7 cellular contexts compared by ENCODE assay signal in genomic region chr19:17144771-17145170, GRCh38.
DNase-seq lines count a peak whose midpoint lies in the region; ATAC-seq and TF ChIP-seq lines count a peak whose summit lies in the region.
"Not testable (repeated sequence)": the region's sequence is repeated elsewhere in the genome, so short reads cannot be mapped to it uniquely, and the experiment has no call there.

No MANE protein-coding gene starts in this region.

- H3K4me3 Mint-ChIP-seq in nephron progenitor cell, result not testable (repeated sequence)

- H3K27me3 Mint-ChIP-seq in nephron progenitor cell (ENCODE audit: low read depth, poor library complexity), result not testable (repeated sequence)

- not testable (repeated sequence) for H3K27me3 ChIP-seq in suprapubic skin

- intact Hi-C loops in left ventricle myocardium superior (cut with micrococcal nuclease), result not testable (repeated sequence)

- not testable (repeated sequence) for H3K4me1 Mint-ChIP-seq in nephron progenitor cell

- not testable (repeated sequence) for TF ChIP-seq POLR2A in suprapubic skin (IDR thresholded peaks at IDR 0.05)

- TF ChIP-seq CTCF in astrocyte of the cerebellum (IDR thresholded peaks at IDR 0.05; ENCODE audit: low read depth, low read length, missing control alignments); fibroblast of mammary gland (conservative IDR thresholded peaks at IDR 0.05; ENCODE audit: control insufficient read depth, insufficient read depth, low read depth, low read length); nephron progenitor cell (IDR thresholded peaks at IDR 0.05); suprapubic skin (IDR thresholded peaks at IDR 0.05): not testable (repeated sequence)

- peaks cover 20% of the 10 kb centered on the region for H3K36me3 Mint-ChIP-seq in nephron progenitor cell (ENCODE audit: low read depth)

- in situ Hi-C loops in astrocyte of the cerebellum (cut with HindIII; ENCODE audit: low sequenced_read_pairs), result not testable (repeated sequence)

- H3K9me3 ChIP-seq in suprapubic skin, result not testable (repeated sequence)

- peaks cover 31% of the 10 kb centered on the region for H3K36me3 ChIP-seq in suprapubic skin

- H3K27ac ChIP-seq in suprapubic skin, result peak overlapping the region; percentile 14

- H3K4me3 ChIP-seq in astrocyte of the cerebellum (ENCODE audit: low read depth, low read length); fibroblast of mammary gland (ENCODE audit: control insufficient read depth, low read depth, low read length); suprapubic skin: not testable (repeated sequence)

- peak; percentile 37 for ATAC-seq in left ventricle myocardium superior

- DNase-seq in EH (ENCODE audit: low read depth), result peak; percentile 37
- peak; percentile 33 for DNase-seq in NCI-H446 treated with DMSO at 0.1 percent for 48 hours (lab: John Stamatoyannopoulos, UW)
- DNase-seq in astrocyte of the cerebellum (ENCODE audit: low read depth), result peak; percentile 35
- DNase-seq in fibroblast of mammary gland (ENCODE audit: low read depth), result peak; percentile 87
- not testable (repeated sequence) for DNase-seq in left ventricle myocardium superior; nephron progenitor cell; suprapubic skin (ENCODE audit: low spot score in 2 of 2)

- H3K4me1 ChIP-seq in suprapubic skin, result not testable (repeated sequence)

- WGBS in suprapubic skin, result 69% methylated on average over 13 of the region's 13 CpGs

- not testable (repeated sequence) for H3K9me3 Mint-ChIP-seq in nephron progenitor cell

- peak overlapping the region; percentile 83 for H3K27ac Mint-ChIP-seq in nephron progenitor cell

- not testable (repeated sequence) for TF ChIP-seq EP300 in suprapubic skin (IDR thresholded peaks at IDR 0.05)
